4 cellular contexts compared by ENCODE assay signal in genomic region chr10:80099295-80099694, GRCh38. TPM values are rescaled to one million over a fixed set of nuclear protein-coding genes. Genes with fewer than 3 reads are reported as not detected.
"Had no signal": no experiment of that assay in that cellular context is flagged by ENCODE, and none has a peak within 500 bp of the region (broad histone marks: within the 10 kb centered on the region; RNA-seq: fewer than 3 reads in every experiment).

No MANE protein-coding gene starts in this region.

RNA-seq across cellular contexts. Expression of gene PLAC9, which starts 33.2 kb away (rescaled TPM):
- total RNA-seq: HepG2, HT-29, HT1080 had no signal
- polyA plus RNA-seq: HepG2, IgD-negative memory B cell had no signal
